ENCODE assay signal across 9 cellular contexts in the genomic region with DNA sequence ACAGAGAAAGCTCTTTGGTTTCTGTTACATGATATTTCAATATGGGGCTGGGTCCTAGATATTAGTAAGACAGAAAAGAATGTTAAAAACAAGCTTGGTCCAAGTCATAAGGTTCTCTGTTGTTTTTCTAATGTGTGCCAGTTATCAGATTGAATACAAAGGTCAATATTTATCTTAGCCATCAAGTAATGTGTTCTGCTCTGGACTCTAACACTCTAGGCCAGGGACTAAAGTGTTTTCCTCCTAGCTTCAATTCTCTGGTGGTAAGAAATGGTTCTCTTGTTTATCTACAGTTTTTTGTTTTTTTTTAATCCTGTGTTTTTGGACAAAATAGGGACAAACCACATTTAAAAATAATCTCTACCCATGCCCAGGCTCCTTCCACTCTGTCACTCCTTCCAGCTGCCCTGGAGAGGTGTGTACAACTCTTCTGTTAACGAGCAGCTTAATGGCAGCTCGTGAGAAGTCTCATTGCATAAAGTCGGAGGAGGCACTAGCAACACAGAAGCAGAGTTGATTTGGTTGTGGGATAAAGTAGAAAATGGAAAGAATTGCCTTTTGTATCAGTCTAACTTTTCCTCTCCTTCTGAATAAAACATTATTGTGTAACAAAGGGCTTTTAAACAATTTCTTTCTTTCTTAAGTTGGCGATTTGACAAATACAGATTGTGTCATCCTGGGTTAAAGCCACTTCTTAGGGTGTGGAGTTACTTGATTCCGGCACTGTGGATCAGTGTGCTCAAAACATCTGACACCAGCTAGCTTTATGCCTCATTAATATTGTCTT. TPM values are rescaled to one million over a fixed set of nuclear protein-coding genes. Genes with fewer than 3 reads are reported as not detected.
DNase-seq lines count a peak whose midpoint lies in the region; ATAC-seq and TF ChIP-seq lines count a peak whose summit lies in the region.
"Had no signal": no experiment of that assay in that cellular context is flagged by ENCODE, and none has a peak within 500 bp of the region (broad histone marks: within the 10 kb centered on the region; RNA-seq: fewer than 3 reads in every experiment).

No MANE protein-coding gene starts in this region.

- TF ChIP-seq CTCF in LNCaP clone FGC (IDR thresholded peaks at IDR 0.05; ENCODE audit: control insufficient read depth, extremely low read depth, insufficient read depth) (no peak), body of pancreas (IDR thresholded peaks at IDR 0.05) (no peak), testis (IDR thresholded peaks at IDR 0.05) (no peak)

- no peak for TF ChIP-seq POLR2A in body of pancreas (IDR thresholded peaks at IDR 0.05)
- no peak for TF ChIP-seq POLR2A in testis (IDR thresholded peaks at IDR 0.05)

- WGBS in body of pancreas, 2 donors: 72 to 77% methylated on average over 5 of the region's 5 CpGs
- WGBS in testis, 2 donors: 42 to 59% methylated on average over 5 of the region's 5 CpGs

- no peak overlapping the region; the same call in 1 of the 2 replicates for H3K4me3 ChIP-seq in LNCaP clone FGC (ENCODE audit: low read depth, low read length)
- H3K4me3 ChIP-seq in body of pancreas: no peak overlapping the region
- H3K4me3 ChIP-seq in testis: no peak overlapping the region

- peaks cover 10% of the 10 kb centered on the region for H3K4me1 ChIP-seq in body of pancreas
- H3K4me1 ChIP-seq in testis: peaks cover 16% of the 10 kb centered on the region

- intact Hi-C loops in body of pancreas (cut with DNase I) (no loop called here), testis (cut with DNase I; ENCODE audit: low total_unique reads) (no loop called here)

- no peaks in the 10 kb centered on the region for H3K9me3 ChIP-seq in body of pancreas
- no peaks in the 10 kb centered on the region for H3K9me3 ChIP-seq in testis

- ATAC-seq in body of pancreas: peak; percentile 47
- no peak for ATAC-seq in HG03521 (IDR thresholded peaks at IDR 0.05; ENCODE audit: unreplicated experiment)
- no peak for ATAC-seq in HG03565 (IDR thresholded peaks at IDR 0.05; ENCODE audit: unreplicated experiment)
- no peak for ATAC-seq in GM18511 (IDR thresholded peaks at IDR 0.05; ENCODE audit: unreplicated experiment)

- DNase-seq in LNCaP clone FGC (ENCODE audit: low read depth) (peak; percentile 63), body of pancreas (no peak), testis (peak; percentile 56)
- no peak for DNase-seq in activated CD8-positive, alpha-beta memory T cell treated with anti-CD3 and anti-CD28 coated beads, Interleukin-2, amount 50 U/mL, for 4 hours
- DNase-seq: activated T-cell treated with anti-CD3 and anti-CD28 coated beads for 4 hours had no signal

- H3K27me3 ChIP-seq in body of pancreas (no peaks in the 10 kb centered on the region), layer of hippocampus (ENCODE audit: control insufficient read depth, insufficient read depth, low read length) (no peaks in the 10 kb centered on the region), testis (no peaks in the 10 kb centered on the region)

- peak overlapping the region in 2 of 4 donors; percentile 8 to 18 for H3K27ac ChIP-seq in body of pancreas
- peak overlapping the region; percentile 91 for H3K27ac ChIP-seq in layer of hippocampus (ENCODE audit: low read depth, low read length)
- peak overlapping the region; percentile 68 to 85 for H3K27ac ChIP-seq in testis

- H3K36me3 ChIP-seq in body of pancreas (replicated peaks in 1 of 2; ENCODE audit: insufficient read depth in 1 of 2, low read depth in 2 of 2) (no peaks in the 10 kb centered on the region), testis (ENCODE audit: low read depth, missing control alignments) (no peaks in the 10 kb centered on the region)

RNA-seq across cellular contexts. Expression of gene SESTD1, which starts 8.0 kb away (rescaled TPM):
- total RNA-seq in body of pancreas (10 to 100 TPM; 13.2 to 24.4 TPM), testis (10 to 100 TPM; 50.0 to 56.1 TPM)
- polyA plus RNA-seq in testis (ENCODE audit: insufficient read depth, low read depth, low replicate concordance): 94.5 TPM

Comparison
In these comparisons a context has a peak if more than half of its experiments do, and no peak if none do; other contexts are left out.
1. DNase-seq: peak in LNCaP clone FGC (single experiment) and testis (single experiment); none in body of pancreas (0 of 4) and activated CD8-positive, alpha-beta memory T cell treated with anti-CD3 and anti-CD28 coated beads, Interleukin-2, amount 50 U/mL, for 4 hours (single experiment).